Comparison of ENCODE assay signal across 25 cellular contexts in genomic region chr5:58363850-58364249, GRCh38.
"Had no signal": no experiment of that assay in that cellular context is flagged by ENCODE, and none has a peak within 500 bp of the region (broad histone marks: within the 10 kb centered on the region; RNA-seq: fewer than 3 reads in every experiment).

No MANE protein-coding gene starts in this region.

- H3K9me3 Mint-ChIP-seq: endodermal cell had no signal

- H2AFZ ChIP-seq: hepatocyte had no signal

- H3K4me3 ChIP-seq: colonic mucosa, coronary artery, dorsolateral prefrontal cortex, esophagus muscularis mucosa, esophagus squamous epithelium, gastrocnemius medialis, gastroesophageal sphincter, heart left ventricle, heart right ventricle, hepatocyte had no signal

- H3K27ac ChIP-seq: colonic mucosa, coronary artery, dorsolateral prefrontal cortex, epithelial cell of prostate, esophagus muscularis mucosa, esophagus squamous epithelium, foreskin keratinocyte, gastrocnemius medialis, gastroesophageal sphincter, heart left ventricle, heart right ventricle, hepatocyte had no signal

- H3K4me1 ChIP-seq: colonic mucosa, esophagus muscularis mucosa, esophagus squamous epithelium, foreskin keratinocyte, gastroesophageal sphincter had no signal

- H3K79me2 ChIP-seq: hepatocyte had no signal

- DNase-seq: colonic mucosa; cortex of kidney; dermis blood vessel endothelial cell; dorsolateral prefrontal cortex; effector CD4-positive, alpha-beta T cell; effector CD8-positive, alpha-beta T cell; effector memory CD4-positive, alpha-beta T cell; effector memory CD8-positive, alpha-beta T cell; endodermal cell; erythroblast; esophagus squamous epithelium; foreskin fibroblast; foreskin keratinocyte; foreskin melanocyte; gastrocnemius medialis; glutamatergic neuron; head of caudate nucleus; heart left ventricle; heart right ventricle had no signal

- H3K4me2 ChIP-seq: hepatocyte had no signal

- H3K27ac Mint-ChIP-seq: dendritic cell treated with granulocyte-macrophage colony-stimulating factor and Interleukin-4, amounts not matched to agents 40 ng/mL and 50 ng/mL, for 4 days; effector memory CD8-positive, alpha-beta T cell; endodermal cell had no signal

- H3K27me3 Mint-ChIP-seq: dendritic cell treated with granulocyte-macrophage colony-stimulating factor and Interleukin-4, amounts not matched to agents 40 ng/mL and 50 ng/mL, for 4 days; effector memory CD8-positive, alpha-beta T cell had no signal

- ATAC-seq: effector memory CD8-positive, alpha-beta T cell; foreskin keratinocyte; gastrocnemius medialis; gastroesophageal sphincter; heart left ventricle; heart right ventricle had no signal

- H3K27me3 ChIP-seq: colonic mucosa, dorsolateral prefrontal cortex, esophagus muscularis mucosa, esophagus squamous epithelium, foreskin keratinocyte, gastrocnemius medialis, gastroesophageal sphincter, heart left ventricle, heart right ventricle, hepatocyte had no signal

- H3K36me3 ChIP-seq: colonic mucosa, esophagus muscularis mucosa, esophagus squamous epithelium, gastrocnemius medialis, gastroesophageal sphincter, heart left ventricle, heart right ventricle had no signal

- H3K4me3 Mint-ChIP-seq: dendritic cell treated with granulocyte-macrophage colony-stimulating factor and Interleukin-4, amounts not matched to agents 40 ng/mL and 50 ng/mL, for 4 days; effector memory CD8-positive, alpha-beta T cell; endodermal cell had no signal

- H3K9me3 ChIP-seq: colonic mucosa, esophagus muscularis mucosa, esophagus squamous epithelium, gastrocnemius medialis, gastroesophageal sphincter, heart left ventricle, heart right ventricle had no signal
